38 cellular contexts compared by ENCODE assay signal in genomic region chr16:54947616-54948015, GRCh38. TPM values are rescaled to one million over a fixed set of nuclear protein-coding genes. Genes with fewer than 3 reads are reported as not detected.
"Had no signal": no experiment of that assay in that cellular context is flagged by ENCODE, and none has a peak within 500 bp of the region (broad histone marks: within the 10 kb centered on the region; RNA-seq: fewer than 3 reads in every experiment).

No MANE protein-coding gene starts in this region.

- H3K4me1 ChIP-seq: adrenal gland, ascending aorta, body of pancreas, breast epithelium had no signal

- H3K9me3 Mint-ChIP-seq: activated naive CD4-positive, alpha-beta T cell treated with anti-CD3 and anti-CD28 coated beads for 36 hours; activated naive CD4-positive, alpha-beta T cell treated with anti-CD3 and anti-CD28 coated beads, Interleukin-2, amount 10 ng/mL, durations not matched to agents 7 days and 5 days; activated naive CD4-positive, alpha-beta T cell treated with anti-CD3 and anti-CD28 coated beads, Interleukin-2, amount 50 U/mL, for 24 hours; activated naive CD8-positive, alpha-beta T cell treated with anti-CD3 and anti-CD28 coated beads for 36 hours; activated naive CD8-positive, alpha-beta T cell treated with anti-CD3 and anti-CD28 coated beads, Interleukin-2, amount 10 ng/mL, durations not matched to agents 7 days and 5 days; activated naive CD8-positive, alpha-beta T cell treated with anti-CD3 and anti-CD28 coated beads, Interleukin-2, amount 50 U/mL, for 24 hours; activated T-cell treated with anti-CD3 and anti-CD28 coated beads, Interleukin-2, amount 50 U/mL, for 24 hours; activated T-cell treated with anti-CD3 and anti-CD28 coated beads, Interleukin-2, amount 50 U/mL, for 4 hours; activated T-helper 1 cell treated with anti-CD3 and anti-CD28 coated beads, Interleukin-12 subunit alpha, Interleukin-12 subunit beta, Interleukin-2, Interleukin-4 antibody, amounts not matched to agents 30 ng/mL and 10 ng/mL and 1 ng/mL, durations not matched to agents 14 hours and 24 hours and 36 hours; activated T-helper 2 cell treated with anti-CD3 and anti-CD28 coated beads, Interferon-gamma antibody, Interleukin-2, Interleukin-4, amounts not matched to agents 10 μg/mL and 5 μg/mL and 100 μg/mL, durations not matched to agents 14 hours and 24 hours and 36 hours had no signal

- H3K4me1 Mint-ChIP-seq: activated naive CD4-positive, alpha-beta T cell treated with anti-CD3 and anti-CD28 coated beads, Interleukin-2, amount 10 ng/mL, durations not matched to agents 7 days and 5 days; activated naive CD4-positive, alpha-beta T cell treated with anti-CD3 and anti-CD28 coated beads, Interleukin-2, amount 50 U/mL, for 24 hours; activated naive CD8-positive, alpha-beta T cell treated with anti-CD3 and anti-CD28 coated beads for 36 hours; activated naive CD8-positive, alpha-beta T cell treated with anti-CD3 and anti-CD28 coated beads, Interleukin-2, amount 10 ng/mL, durations not matched to agents 7 days and 5 days; activated naive CD8-positive, alpha-beta T cell treated with anti-CD3 and anti-CD28 coated beads, Interleukin-2, amount 50 U/mL, for 24 hours; activated T-helper 17 cell treated with anti-CD3 and anti-CD28 coated beads, Interleukin-2, amount 50 U/mL, for 72 hours; central memory CD8-positive, alpha-beta T cell had no signal

- FAIRE-seq: astrocyte, bronchial epithelial cell had no signal

- H3K4me3 ChIP-seq: adrenal gland, ascending aorta, body of pancreas, breast epithelium, cardiac muscle cell had no signal

- H3K27ac ChIP-seq: adrenal gland, ascending aorta, body of pancreas, brain microvascular endothelial cell, cardiac muscle cell had no signal

- H3K36me3 Mint-ChIP-seq: activated naive CD4-positive, alpha-beta T cell treated with anti-CD3 and anti-CD28 coated beads, Interleukin-2, amount 10 ng/mL, durations not matched to agents 7 days and 5 days; activated naive CD4-positive, alpha-beta T cell treated with anti-CD3 and anti-CD28 coated beads, Interleukin-2, amount 50 U/mL, for 24 hours; activated naive CD8-positive, alpha-beta T cell; activated naive CD8-positive, alpha-beta T cell treated with anti-CD3 and anti-CD28 coated beads for 36 hours; activated naive CD8-positive, alpha-beta T cell treated with anti-CD3 and anti-CD28 coated beads, Interleukin-2, amount 10 ng/mL, durations not matched to agents 7 days and 5 days; brain had no signal

- H3K36me3 ChIP-seq: adrenal gland, ascending aorta, brain microvascular endothelial cell, breast epithelium, cardiac muscle cell had no signal

- H3K4me3 Mint-ChIP-seq: activated naive CD4-positive, alpha-beta T cell treated with anti-CD3 and anti-CD28 coated beads for 36 hours; activated naive CD4-positive, alpha-beta T cell treated with anti-CD3 and anti-CD28 coated beads, Interleukin-2, amount 10 ng/mL, durations not matched to agents 7 days and 5 days; activated naive CD4-positive, alpha-beta T cell treated with anti-CD3 and anti-CD28 coated beads, Interleukin-2, amount 50 U/mL, for 24 hours; activated naive CD8-positive, alpha-beta T cell; activated naive CD8-positive, alpha-beta T cell treated with anti-CD3 and anti-CD28 coated beads for 36 hours; activated naive CD8-positive, alpha-beta T cell treated with anti-CD3 and anti-CD28 coated beads, Interleukin-2, amount 10 ng/mL, durations not matched to agents 7 days and 5 days; activated naive CD8-positive, alpha-beta T cell treated with anti-CD3 and anti-CD28 coated beads, Interleukin-2, amount 50 U/mL, for 24 hours; activated T-cell treated with anti-CD3 and anti-CD28 coated beads, Interleukin-2, amount 50 U/mL, for 24 hours; activated T-cell treated with anti-CD3 and anti-CD28 coated beads, Interleukin-2, amount 50 U/mL, for 4 hours; activated T-cell treated with anti-CD3 and anti-CD28 coated beads, Interleukin-2, amount 50 U/mL, for 72 hours; activated T-helper 1 cell treated with anti-CD3 and anti-CD28 coated beads, Interleukin-12 subunit alpha, Interleukin-12 subunit beta, Interleukin-2, Interleukin-4 antibody, amounts not matched to agents 30 ng/mL and 10 ng/mL and 1 ng/mL, durations not matched to agents 14 hours and 24 hours and 36 hours; activated T-helper 17 cell treated with anti-CD3 and anti-CD28 coated beads, Interleukin-2, amount 50 U/mL, for 72 hours; brain; central memory CD8-positive, alpha-beta T cell had no signal

- H3K27me3 ChIP-seq: ascending aorta, breast epithelium, cardiac muscle cell had no signal

- H3K27ac Mint-ChIP-seq: activated naive CD4-positive, alpha-beta T cell treated with anti-CD3 and anti-CD28 coated beads for 36 hours; activated naive CD4-positive, alpha-beta T cell treated with anti-CD3 and anti-CD28 coated beads, Interleukin-2, amount 10 ng/mL, durations not matched to agents 7 days and 5 days; activated naive CD4-positive, alpha-beta T cell treated with anti-CD3 and anti-CD28 coated beads, Interleukin-2, amount 50 U/mL, for 24 hours; activated naive CD4-positive, alpha-beta T cell treated with anti-CD3 and anti-CD28 coated beads, Interleukin-2, amount 50 U/mL, for 72 hours; activated naive CD8-positive, alpha-beta T cell; activated naive CD8-positive, alpha-beta T cell treated with anti-CD3 and anti-CD28 coated beads for 36 hours; activated naive CD8-positive, alpha-beta T cell treated with anti-CD3 and anti-CD28 coated beads, Interleukin-2, amount 10 ng/mL, durations not matched to agents 7 days and 5 days; activated naive CD8-positive, alpha-beta T cell treated with anti-CD3 and anti-CD28 coated beads, Interleukin-2, amount 50 U/mL, for 24 hours; activated T-cell treated with anti-CD3 and anti-CD28 coated beads, Interleukin-2, amount 50 U/mL, for 24 hours; activated T-cell treated with anti-CD3 and anti-CD28 coated beads, Interleukin-2, amount 50 U/mL, for 72 hours; activated T-helper 1 cell treated with anti-CD3 and anti-CD28 coated beads, Interleukin-12 subunit alpha, Interleukin-12 subunit beta, Interleukin-2, Interleukin-4 antibody, amounts not matched to agents 30 ng/mL and 10 ng/mL and 1 ng/mL, durations not matched to agents 14 hours and 24 hours and 36 hours; activated T-helper 17 cell treated with anti-CD3 and anti-CD28 coated beads, Interleukin-2, amount 50 U/mL, for 72 hours; activated T-helper 2 cell treated with anti-CD3 and anti-CD28 coated beads, Interferon-gamma antibody, Interleukin-2, Interleukin-4, amounts not matched to agents 10 μg/mL and 5 μg/mL and 100 μg/mL, durations not matched to agents 14 hours and 24 hours and 36 hours; brain had no signal

- H3K9me3 ChIP-seq: adrenal gland, ascending aorta, body of pancreas, breast epithelium had no signal

- DNase-seq: activated effector memory CD4-positive, alpha-beta T cell treated with anti-CD3 and anti-CD28 coated beads, Interleukin-2, amount 50 U/mL, for 16 hours; activated effector memory CD4-positive, alpha-beta T cell treated with Interleukin-2 at 50 U/mL for 16 hours; activated gamma-delta T cell; activated gamma-delta T cell treated with Interleukin-2 at 50 U/mL for 16 hours; activated naive CD4-positive, alpha-beta T cell; activated naive CD4-positive, alpha-beta T cell treated with anti-CD3 and anti-CD28 coated beads for 36 hours; activated naive CD4-positive, alpha-beta T cell treated with anti-CD3 and anti-CD28 coated beads, Interleukin-2, amount 10 ng/mL, durations not matched to agents 7 days and 5 days; activated naive CD4-positive, alpha-beta T cell treated with anti-CD3 and anti-CD28 coated beads, Interleukin-2, amount 50 U/mL, for 16 hours; activated naive CD4-positive, alpha-beta T cell treated with Interleukin-2 at 50 U/mL for 16 hours; activated naive CD8-positive, alpha-beta T cell treated with anti-CD3 and anti-CD28 coated beads for 36 hours; activated naive CD8-positive, alpha-beta T cell treated with anti-CD3 and anti-CD28 coated beads, Interleukin-2, amount 10 ng/mL, durations not matched to agents 7 days and 5 days; activated naive CD8-positive, alpha-beta T cell treated with anti-CD3 and anti-CD28 coated beads, Interleukin-2, amount 50 U/mL, for 24 hours; activated T-cell treated with anti-CD3 and anti-CD28 coated beads, Interleukin-2, amount 50 U/mL, for 1 hour; activated T-cell treated with anti-CD3 and anti-CD28 coated beads, Interleukin-2, amount 50 U/mL, for 24 hours; activated T-cell treated with anti-CD3 and anti-CD28 coated beads, Interleukin-2, amount 50 U/mL, for 4 hours; activated T-cell treated with anti-CD3 and anti-CD28 coated beads, Interleukin-2, amount 50 U/mL, for 48 hours; activated T-cell treated with anti-CD3 and anti-CD28 coated beads, Interleukin-2, amount 50 U/mL, for 72 hours; adrenal gland; amniotic stem cell; anterior cingulate cortex; aorta; body of pancreas; brain microvascular endothelial cell; central memory CD4-positive, alpha-beta T cell; cerebellar nuclear complex had no signal

- ATAC-seq: activated naive CD4-positive, alpha-beta T cell treated with anti-CD3 and anti-CD28 coated beads, Interleukin-2, amount 50 U/mL, for 72 hours; activated naive CD8-positive, alpha-beta T cell treated with anti-CD3 and anti-CD28 coated beads, Interleukin-2, amount 50 U/mL, for 24 hours; activated T-cell treated with anti-CD3 and anti-CD28 coated beads, Interleukin-2, amount 50 U/mL, for 4 hours; activated T-cell treated with anti-CD3 and anti-CD28 coated beads, Interleukin-2, amount 50 U/mL, for 72 hours; activated T-helper 17 cell treated with anti-CD3 and anti-CD28 coated beads, Interleukin-2, amount 50 U/mL, for 72 hours; body of pancreas had no signal

RNA-seq across cellular contexts. Expression of gene IRX5, which starts 17.0 kb away (rescaled TPM):
- total RNA-seq: activated naive CD4-positive, alpha-beta T cell treated with anti-CD3 and anti-CD28 coated beads for 36 hours; activated naive CD4-positive, alpha-beta T cell treated with anti-CD3 and anti-CD28 coated beads, Interleukin-2, amount 50 U/mL, for 72 hours; activated naive CD8-positive, alpha-beta T cell treated with anti-CD3 and anti-CD28 coated beads for 36 hours; activated naive CD8-positive, alpha-beta T cell treated with anti-CD3 and anti-CD28 coated beads, Interleukin-2, amount 10 ng/mL, durations not matched to agents 7 days and 5 days; activated T-cell treated with anti-CD3 and anti-CD28 coated beads, Interleukin-2, amount 50 U/mL, for 4 hours; ascending aorta had no signal
